18 cellular contexts compared by ENCODE assay signal in the genomic region with DNA sequence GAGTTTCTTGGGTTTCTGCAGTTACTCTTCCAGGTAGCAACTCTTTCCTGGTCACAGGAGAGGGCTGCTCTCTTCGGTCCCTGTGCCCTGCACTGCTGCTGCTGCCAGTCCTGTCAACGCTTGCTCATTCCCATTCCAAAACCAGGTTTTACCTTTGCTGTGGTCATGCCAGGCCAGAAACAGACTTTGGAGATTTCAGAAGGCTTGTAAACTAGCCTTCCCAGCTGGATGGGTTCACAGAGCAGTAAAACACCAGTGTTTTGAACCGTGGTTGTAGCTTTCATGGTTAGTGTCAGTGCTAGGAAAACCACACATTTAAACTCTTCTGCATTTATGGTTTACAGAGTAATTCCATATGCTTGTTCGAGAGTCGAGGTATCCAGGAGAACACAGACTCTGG. TPM values are rescaled to one million over a fixed set of nuclear protein-coding genes. Genes with fewer than 3 reads are reported as not detected.
A peak's percentile ranks its signal among the peaks of the same experiment; 100 is the strongest.
DNase-seq lines count a peak whose midpoint lies in the region; ATAC-seq and TF ChIP-seq lines count a peak whose summit lies in the region.
"Had no signal": no experiment of that assay in that cellular context is flagged by ENCODE, and none has a peak within 500 bp of the region (broad histone marks: within the 10 kb centered on the region; RNA-seq: fewer than 3 reads in every experiment).

No MANE protein-coding gene starts in this region.

- H3K27ac ChIP-seq in VCaP (peak overlapping the region; percentile 53), liver (ENCODE audit: low read depth in 1 of 2, low read length in 2 of 2) (peak overlapping the region in 1 of 2 donors; percentile 23)
- H3K27ac ChIP-seq: HL-60 had no signal

- intact Hi-C loops in Right ventricle myocardium superior (cut with DNase I) (no loop called here), left cardiac atrium (cut with DNase I) (no loop called here)

- no peaks in the 10 kb centered on the region for H3K9me3 ChIP-seq in liver (ENCODE audit: control insufficient read depth in 4 of 4, low read length in 3 of 4)

- peak overlapping the region; percentile 52 for H3K27ac Mint-ChIP-seq in stimulated activated effector memory CD8-positive, alpha-beta T cell treated with anti-CD3 and anti-CD28 coated beads, Interleukin-12 subunit alpha, Interleukin-12 subunit beta, amount 100 ng/mL, for 72 hours

- 48% methylated on average over 5 of the region's 5 CpGs for WGBS in liver

- no peak overlapping the region for H3K4me3 Mint-ChIP-seq in stimulated activated effector memory CD8-positive, alpha-beta T cell treated with anti-CD3 and anti-CD28 coated beads, Interleukin-12 subunit alpha, Interleukin-12 subunit beta, amount 100 ng/mL, for 72 hours

- H3K27me3 ChIP-seq in liver (ENCODE audit: control insufficient read depth in 4 of 4, insufficient read depth in 4 of 4, low read length in 3 of 4) = no peaks in the 10 kb centered on the region

- peaks cover 35% of the 10 kb centered on the region for H3K4me1 Mint-ChIP-seq in stimulated activated effector memory CD8-positive, alpha-beta T cell treated with anti-CD3 and anti-CD28 coated beads, Interleukin-12 subunit alpha, Interleukin-12 subunit beta, amount 100 ng/mL, for 72 hours

- DNase-seq in Right ventricle myocardium superior (no peak), left cardiac atrium (no peak), NCI-H2029 (lab: John Stamatoyannopoulos, UW) (no peak), SKM-1 treated with dmso at 0.1 percent for 144 hours (lab: John Stamatoyannopoulos, UW; ENCODE audit: unreplicated experiment) (no peak)
- no peak for DNase-seq in stimulated activated effector memory CD8-positive, alpha-beta T cell treated with anti-CD3 and anti-CD28 coated beads, Interleukin-12 subunit alpha, Interleukin-12 subunit beta, amount 100 ng/mL, for 72 hours (ENCODE audit: low spot score in 2 of 2)
- DNase-seq: C1 segment of cervical spinal cord; Calu3; KBM-7; NCI-H1048; NCI-H146; NCI-H226; NCI-H526; NK-92 treated with Interleukin-12 subunit alpha and Interleukin-12 subunit beta, amount 100 ng/mL, for 24 hours; OCI-M1 had no signal

- ATAC-seq in Right ventricle myocardium superior (ENCODE audit: poor library complexity) (peak; percentile 30), left cardiac atrium (no peak), GM18867 (IDR thresholded peaks at IDR 0.05; ENCODE audit: unreplicated experiment) (no peak)
- no peak for ATAC-seq in stimulated activated effector memory CD8-positive, alpha-beta T cell treated with anti-CD3 and anti-CD28 coated beads, Interleukin-12 subunit alpha, Interleukin-12 subunit beta, amount 100 ng/mL, for 72 hours

- no peaks in the 10 kb centered on the region for H3K9me3 Mint-ChIP-seq in stimulated activated effector memory CD8-positive, alpha-beta T cell treated with anti-CD3 and anti-CD28 coated beads, Interleukin-12 subunit alpha, Interleukin-12 subunit beta, amount 100 ng/mL, for 72 hours

- TF ChIP-seq CTCF in VCaP (conservative IDR thresholded peaks at IDR 0.05) (no peak), liver (IDR thresholded peaks at IDR 0.05; ENCODE audit: low read depth, low read length, missing input control) (no peak)

- H3K36me3 Mint-ChIP-seq in stimulated activated effector memory CD8-positive, alpha-beta T cell treated with anti-CD3 and anti-CD28 coated beads, Interleukin-12 subunit alpha, Interleukin-12 subunit beta, amount 100 ng/mL, for 72 hours = peaks cover 12% of the 10 kb centered on the region

- peaks cover 12 to 27% (median 20%) of the 10 kb centered on the region in 4 donors for H3K4me1 ChIP-seq in liver (ENCODE audit: control insufficient read depth in 4 of 4, insufficient read depth in 4 of 4, low read length in 3 of 4)

- H3K9ac ChIP-seq in liver (ENCODE audit: low read depth in 1 of 2, low read length in 2 of 2) = no peak overlapping the region

- H3K36me3 ChIP-seq in liver (ENCODE audit: control insufficient read depth in 4 of 4, insufficient read depth in 3 of 4, low read depth in 1 of 4, low read length in 3 of 4) = peaks cover 0 to 6% (median 2%) of the 10 kb centered on the region in 4 donors

- TF ChIP-seq RAD21 in liver (IDR thresholded peaks at IDR 0.05) = peak in 1 of 2 donors; percentile 10

- H3K4me3 ChIP-seq in liver (ENCODE audit: low read depth in 1 of 3, low read length in 3 of 3) = no peak overlapping the region

TF ChIP-seq in liver, 16 proteins besides CTCF, POLR2A, EP300 and RAD21:
- TF ChIP-seq RXRA (IDR thresholded peaks at IDR 0.05) (peak in 1 of 2 donors; percentile 52), SP1 (IDR thresholded peaks at IDR 0.05) (no peak), HNF4A (conservative IDR thresholded peaks at IDR 0.05) (peak; percentile 24 to 63), MAX (IDR thresholded peaks at IDR 0.05) (no peak)

RNA-seq across cellular contexts. Expression of gene ARFGEF2, which starts 16.2 kb away (rescaled TPM):
- total RNA-seq in Right ventricle myocardium superior = 36.8 TPM
- total RNA-seq in left cardiac atrium = 10 to 100 TPM; 31.8 to 36.4 TPM
- total RNA-seq in liver = 10 to 100 TPM; 22.0 to 51.3 TPM
- polyA plus RNA-seq in liver = 10 to 100 TPM; 10.3 to 11.2 TPM
